ENCODE assay signal across 8 cellular contexts in genomic region chr2:61906187-61906470, GRCh38. TPM values are rescaled to one million over a fixed set of nuclear protein-coding genes. Genes with fewer than 3 reads are reported as not detected.
DNase-seq lines count a peak whose midpoint lies in the region; ATAC-seq and TF ChIP-seq lines count a peak whose summit lies in the region.

No MANE protein-coding gene starts in this region.

- peak; percentile 11 for ATAC-seq in GM21447 (IDR thresholded peaks at IDR 0.05; ENCODE audit: unreplicated experiment)

- no peaks in the 10 kb centered on the region for H3K4me1 Mint-ChIP-seq in endothelial cell (ENCODE audit: unreplicated experiment)

- H3K4me1 ChIP-seq in osteoblast (ENCODE audit: insufficient read depth, low read length): peaks cover 10% of the 10 kb centered on the region

- peak overlapping the region; percentile 100 for H2AFZ ChIP-seq in osteoblast (ENCODE audit: low read length)

- peak overlapping the region; percentile 99 for H3K4me3 Mint-ChIP-seq in endothelial cell (ENCODE audit: unreplicated experiment)

- H3K27me3 Mint-ChIP-seq in endothelial cell (ENCODE audit: unreplicated experiment): peaks cover 2% of the 10 kb centered on the region

- no peaks in the 10 kb centered on the region for H3K27me3 ChIP-seq in osteoblast (ENCODE audit: insufficient read depth, low read length)

- H4K20me1 ChIP-seq in osteoblast (ENCODE audit: insufficient read depth, low read length): no peaks in the 10 kb centered on the region

- H3K27ac ChIP-seq in osteoblast (ENCODE audit: low read depth, low read length): peak overlapping the region; percentile 68

- DNase-seq in NB4 (ENCODE audit: low read depth) (no peak), endothelial cell (ENCODE audit: low spot score) (no peak), osteoblast (ENCODE audit: insufficient read length, low spot score, missing footprints) (no peak), hepatic stellate cell (ENCODE audit: low spot score) (no peak), SKM-1 (lab: John Stamatoyannopoulos, UW; ENCODE audit: unreplicated experiment) (no peak), AG20443 (ENCODE audit: low spot score) (no peak), ACHN (no peak)

- peaks cover 35% of the 10 kb centered on the region for H3K79me2 ChIP-seq in osteoblast (ENCODE audit: insufficient read depth, low read length)

- H3K9me3 ChIP-seq in osteoblast (ENCODE audit: low read depth, low read length): no peaks in the 10 kb centered on the region

- H3K9me3 Mint-ChIP-seq in endothelial cell (ENCODE audit: unreplicated experiment): no peaks in the 10 kb centered on the region

- in situ Hi-C loops in ACHN (cut with HindIII; ENCODE audit: low pct_ligation_motif_present, low pct_unique_long_range_greater_than_20kb, low sequenced_read_pairs): no loop called here

- peak overlapping the region; percentile 99 for H3K4me2 ChIP-seq in osteoblast (ENCODE audit: insufficient read depth, low read length)

- H3K4me3 ChIP-seq in NB4 (ENCODE audit: low read depth, low read length): peak overlapping the region; percentile 96
- peak overlapping the region; percentile 96 for H3K4me3 ChIP-seq in osteoblast (ENCODE audit: insufficient read depth, low read length)

- TF ChIP-seq POLR2A in NB4 (IDR thresholded peaks at IDR 0.05; ENCODE audit: extremely low read depth, insufficient read length): no peak

- TF ChIP-seq CTCF in NB4 (IDR thresholded peaks at IDR 0.05; ENCODE audit: low read depth, low read length) (no peak), endothelial cell (IDR thresholded peaks at IDR 0.05; ENCODE audit: unreplicated experiment) (no peak), osteoblast (IDR thresholded peaks at IDR 0.05; ENCODE audit: extremely low read depth, low read depth, low read length) (no peak)

- H3K27ac Mint-ChIP-seq in endothelial cell (ENCODE audit: unreplicated experiment): peak overlapping the region; percentile 61

- H3K36me3 Mint-ChIP-seq in endothelial cell (ENCODE audit: low read depth, unreplicated experiment): no peaks in the 10 kb centered on the region

- no peaks in the 10 kb centered on the region for H3K36me3 ChIP-seq in osteoblast (ENCODE audit: insufficient read depth, low read length)

RNA-seq across cellular contexts. Expression of gene COMMD1, which starts 0.7 kb away (rescaled TPM):
- total RNA-seq in endothelial cell (ENCODE audit: unreplicated experiment) (39.4 TPM), osteoblast (44.5 and 51.8 TPM in 2 replicates)

RNA-seq across cellular contexts. Expression of gene CCT4, which starts 17.7 kb away (rescaled TPM):
- 200 TPM for total RNA-seq in endothelial cell (ENCODE audit: unreplicated experiment)
- 116 and 117 TPM in 2 replicates for total RNA-seq in osteoblast

RNA-seq across cellular contexts. Expression of gene FAM161A, which starts 52.3 kb away (rescaled TPM):
- 6.9 TPM for total RNA-seq in endothelial cell (ENCODE audit: unreplicated experiment)
- 3.2 and 3.3 TPM in 2 replicates for total RNA-seq in osteoblast
